In genomic region chr3:16508591-16508995, GRCh38 we compare ENCODE assay signal across 13 cellular contexts. TPM values are rescaled to one million over a fixed set of nuclear protein-coding genes. Genes with fewer than 3 reads are reported as not detected.
DNase-seq lines count a peak whose midpoint lies in the region; ATAC-seq and TF ChIP-seq lines count a peak whose summit lies in the region.
"Had no signal": no experiment of that assay in that cellular context is flagged by ENCODE, and none has a peak within 500 bp of the region (broad histone marks: within the 10 kb centered on the region; RNA-seq: fewer than 3 reads in every experiment).

No MANE protein-coding gene starts in this region.

- H3K9me3 Mint-ChIP-seq in activated T-cell treated with anti-CD3 and anti-CD28 coated beads, Interleukin-2, amount 50 U/mL, for 24 hours = no peaks in the 10 kb centered on the region
- H3K9me3 Mint-ChIP-seq in IgD-negative memory B cell = no peaks in the 10 kb centered on the region
- H3K9me3 Mint-ChIP-seq in activated naive CD8-positive, alpha-beta T cell treated with anti-CD3 and anti-CD28 coated beads, Interleukin-2, amount 50 U/mL, for 24 hours = no peaks in the 10 kb centered on the region

- TF ChIP-seq CTCF in spleen (IDR thresholded peaks at IDR 0.05 in 8 of 11, conservative IDR thresholded peaks at IDR 0.05 in 3 of 11) = no peak

- intact Hi-C loops in spleen (cut with DNase I; ENCODE audit: low total_unique reads) = no loop called here

- peaks cover 0 to 6% (median 0%) of the 10 kb centered on the region in 6 donors for H3K36me3 ChIP-seq in spleen

- H3K9me3 ChIP-seq in spleen = no peaks in the 10 kb centered on the region
- H3K9me3 ChIP-seq: mucosa of descending colon had no signal

- no peak overlapping the region for H3K4me3 ChIP-seq in spleen
- H3K4me3 ChIP-seq: mucosa of descending colon had no signal

- no peak for ATAC-seq in activated naive CD8-positive, alpha-beta T cell treated with anti-CD3 and anti-CD28 coated beads, Interleukin-2, amount 50 U/mL, for 24 hours
- ATAC-seq in GM18907 (IDR thresholded peaks at IDR 0.05; ENCODE audit: unreplicated experiment) = no peak
- no peak for ATAC-seq in GM18868 (IDR thresholded peaks at IDR 0.05; ENCODE audit: unreplicated experiment)
- ATAC-seq: mucosa of descending colon had no signal

- H3K4me1 ChIP-seq in spleen = peaks cover 31 to 97% (median 76%) of the 10 kb centered on the region in 6 donors

- TF ChIP-seq POLR2A in spleen (IDR thresholded peaks at IDR 0.05) = no peak

- H3K4me3 Mint-ChIP-seq in activated T-cell treated with anti-CD3 and anti-CD28 coated beads, Interleukin-2, amount 50 U/mL, for 24 hours = peak overlapping the region; percentile 53
- peak overlapping the region in 3 of 4 donors; percentile 20 to 91 (median 67) for H3K4me3 Mint-ChIP-seq in IgD-negative memory B cell
- H3K4me3 Mint-ChIP-seq in activated naive CD8-positive, alpha-beta T cell treated with anti-CD3 and anti-CD28 coated beads, Interleukin-2, amount 50 U/mL, for 24 hours = peak overlapping the region; percentile 61
- H3K4me3 Mint-ChIP-seq: H9 had no signal

- peaks cover 80% of the 10 kb centered on the region for H3K36me3 Mint-ChIP-seq in activated T-cell treated with anti-CD3 and anti-CD28 coated beads, Interleukin-2, amount 50 U/mL, for 24 hours (ENCODE audit: low read depth)
- H3K36me3 Mint-ChIP-seq in IgD-negative memory B cell = peaks cover 5% of the 10 kb centered on the region
- H3K36me3 Mint-ChIP-seq in activated naive CD8-positive, alpha-beta T cell treated with anti-CD3 and anti-CD28 coated beads, Interleukin-2, amount 50 U/mL, for 24 hours (ENCODE audit: low read depth) = peaks cover 55% of the 10 kb centered on the region

- H3K4me1 Mint-ChIP-seq in activated T-cell treated with anti-CD3 and anti-CD28 coated beads, Interleukin-2, amount 50 U/mL, for 24 hours (ENCODE audit: low read depth) = peaks cover 80% of the 10 kb centered on the region
- H3K4me1 Mint-ChIP-seq in IgD-negative memory B cell = peaks cover 46 to 59% (median 55%) of the 10 kb centered on the region in 3 donors
- H3K4me1 Mint-ChIP-seq in activated naive CD8-positive, alpha-beta T cell treated with anti-CD3 and anti-CD28 coated beads, Interleukin-2, amount 50 U/mL, for 24 hours = peaks cover 87% of the 10 kb centered on the region

- peak overlapping the region; percentile 86 for H3K27ac Mint-ChIP-seq in activated T-cell treated with anti-CD3 and anti-CD28 coated beads, Interleukin-2, amount 50 U/mL, for 24 hours
- H3K27ac Mint-ChIP-seq in IgD-negative memory B cell = peak overlapping the region in 1 of 3 donors; percentile 11
- peak overlapping the region; percentile 76 for H3K27ac Mint-ChIP-seq in activated naive CD8-positive, alpha-beta T cell treated with anti-CD3 and anti-CD28 coated beads, Interleukin-2, amount 50 U/mL, for 24 hours
- H3K27ac Mint-ChIP-seq: H9 had no signal

- no peaks in the 10 kb centered on the region for H3K27me3 Mint-ChIP-seq in activated T-cell treated with anti-CD3 and anti-CD28 coated beads, Interleukin-2, amount 50 U/mL, for 24 hours
- peaks cover 19% of the 10 kb centered on the region for H3K27me3 Mint-ChIP-seq in IgD-negative memory B cell
- no peaks in the 10 kb centered on the region for H3K27me3 Mint-ChIP-seq in activated naive CD8-positive, alpha-beta T cell treated with anti-CD3 and anti-CD28 coated beads, Interleukin-2, amount 50 U/mL, for 24 hours

- WGBS in spleen, 5 donors = 37 to 52% (median 43%) methylated on average over 6 of the region's 6 CpGs

- DNase-seq in activated T-cell treated with anti-CD3 and anti-CD28 coated beads, Interleukin-2, amount 50 U/mL, for 24 hours = no peak
- no peak for DNase-seq in activated T-cell treated with anti-CD3 and anti-CD28 coated beads for 4 hours
- no peak for DNase-seq in activated naive CD8-positive, alpha-beta T cell treated with anti-CD3 and anti-CD28 coated beads, Interleukin-2, amount 50 U/mL, for 24 hours
- no peak for DNase-seq in spleen
- DNase-seq in T1000 (lab: John Stamatoyannopoulos, UW) = no peak
- DNase-seq: cortex of kidney, H9, mucosa of descending colon, NCI-H187 treated with DMSO at 0.1 percent for 48 hours, SHP77 had no signal

- H3K27ac ChIP-seq in spleen = peak overlapping the region in 7 of 8 donors; percentile 21 to 93 (median 90)

- no peaks in the 10 kb centered on the region for H3K27me3 ChIP-seq in spleen (replicated peaks in 1 of 7)

RNA-seq across cellular contexts. Expression of gene RFTN1, which starts 4.9 kb away (rescaled TPM):
- polyA plus RNA-seq in IgD-negative memory B cell (43.1 TPM), spleen (10 to 100 TPM; 30.4 to 58.2 (median 38.0) TPM)
- 100 to 1,000 TPM in 1 of 7 donors, 10 to 100 TPM in 6; 57.0 to 106 (median 82.2) TPM for total RNA-seq in spleen
